Comparison of ENCODE assay signal across 24 cellular contexts in genomic region chr11:69935941-69936505, GRCh38.
"Had no signal": no experiment of that assay in that cellular context is flagged by ENCODE, and none has a peak within 500 bp of the region (broad histone marks: within the 10 kb centered on the region; RNA-seq: fewer than 3 reads in every experiment).

No MANE protein-coding gene starts in this region.

- H3K27ac ChIP-seq: coronary artery, dorsolateral prefrontal cortex, esophagus muscularis mucosa, foreskin keratinocyte, gastroesophageal sphincter, heart left ventricle, hepatocyte, left lung, lower lobe of right lung had no signal

- H3K4me1 Mint-ChIP-seq: immature natural killer cell; naive B cell; naive thymus-derived CD8-positive, alpha-beta T cell had no signal

- H2AFZ ChIP-seq: hepatocyte had no signal

- DNase-seq: dermis blood vessel endothelial cell; effector CD4-positive, alpha-beta T cell; effector memory CD4-positive, alpha-beta T cell; foreskin keratinocyte; hypothalamus; immature natural killer cell; islet precursor cell; left cardiac atrium; left ventricle myocardium superior; lower lobe of right lung; mesenchymal stem cell; mucosa of descending colon; naive B cell had no signal

- H3K79me2 ChIP-seq: hepatocyte had no signal

- H3K4me3 Mint-ChIP-seq: immature natural killer cell; mesothelial cell of epicardium; naive B cell; naive thymus-derived CD8-positive, alpha-beta T cell had no signal

- H3K9me3 ChIP-seq: esophagus muscularis mucosa, gastroesophageal sphincter, heart left ventricle, left lung, lower lobe of right lung, mucosa of descending colon had no signal

- H3K27ac Mint-ChIP-seq: immature natural killer cell; mesothelial cell of epicardium; naive B cell; naive thymus-derived CD8-positive, alpha-beta T cell had no signal

- H3K36me3 ChIP-seq: esophagus muscularis mucosa, gastroesophageal sphincter, heart left ventricle, left lung, lower lobe of right lung had no signal

- H3K36me3 Mint-ChIP-seq: immature natural killer cell; mesothelial cell of epicardium; naive thymus-derived CD8-positive, alpha-beta T cell had no signal

- FAIRE-seq: endothelial cell of umbilical vein, frontal cortex had no signal

- H3K4me1 ChIP-seq: foreskin keratinocyte had no signal

- H3K4me2 ChIP-seq: hepatocyte had no signal

- H3K27me3 ChIP-seq: hepatocyte had no signal

- ATAC-seq: foreskin keratinocyte; gastroesophageal sphincter; heart left ventricle; left cardiac atrium; left lung; left ventricle myocardium superior; lower lobe of right lung; mucosa of descending colon; naive thymus-derived CD8-positive, alpha-beta T cell had no signal

- H3K4me3 ChIP-seq: coronary artery, dorsolateral prefrontal cortex, esophagus muscularis mucosa, gastroesophageal sphincter, heart left ventricle, hepatocyte, left lung, lower lobe of right lung, mucosa of descending colon had no signal
